Comparison of ENCODE assay signal across 18 cellular contexts in the genomic region with DNA sequence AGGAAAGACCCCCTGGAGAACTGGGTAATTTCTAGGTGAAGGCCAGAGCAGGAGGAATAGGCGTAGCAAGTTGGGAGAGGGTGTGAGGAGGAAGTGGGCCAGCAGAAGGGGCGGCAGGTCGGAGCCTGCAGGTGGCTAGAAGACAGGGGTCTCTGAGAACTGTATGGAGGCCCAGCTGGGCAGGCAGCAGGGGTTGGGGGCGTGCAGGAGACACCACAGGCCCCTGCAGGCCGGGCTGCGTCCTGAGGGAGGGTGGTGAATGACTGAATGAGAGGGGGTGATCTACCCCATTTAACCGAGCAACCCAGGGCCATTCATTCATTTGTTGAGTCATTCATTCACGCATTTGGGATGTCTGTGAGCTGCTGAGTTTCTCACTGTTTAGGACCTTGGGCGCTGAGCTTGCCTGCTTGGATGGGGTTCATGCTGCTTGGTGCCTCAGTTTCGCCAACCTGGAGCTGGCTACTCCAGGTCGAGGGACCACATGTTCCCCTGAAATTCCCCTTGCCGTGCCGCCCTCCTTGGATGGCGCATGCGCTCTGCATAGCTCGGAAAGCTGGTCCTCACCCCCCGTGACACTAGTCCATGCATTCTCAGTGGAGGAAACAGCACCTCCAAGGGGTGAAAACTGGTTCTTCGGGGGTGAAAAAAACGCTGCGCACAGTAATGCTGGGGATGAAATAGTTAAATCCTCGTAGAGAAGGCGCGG. TPM values are rescaled to one million over a fixed set of nuclear protein-coding genes. Genes with fewer than 3 reads are reported as not detected.
A peak's percentile ranks its signal among the peaks of the same experiment; 100 is the strongest.
DNase-seq lines count a peak whose midpoint lies in the region; ATAC-seq and TF ChIP-seq lines count a peak whose summit lies in the region.
"Had no signal": no experiment of that assay in that cellular context is flagged by ENCODE, and none has a peak within 500 bp of the region (broad histone marks: within the 10 kb centered on the region; RNA-seq: fewer than 3 reads in every experiment).

No MANE protein-coding gene starts in this region.

- no peak for TF ChIP-seq EP300 in gastroesophageal sphincter (IDR thresholded peaks at IDR 0.05)

- H3K27me3 ChIP-seq in H7 (ENCODE audit: control insufficient read depth, insufficient read depth, low read length) (no peaks in the 10 kb centered on the region; the same call in 1 of the 2 replicates), WERI-Rb-1 (ENCODE audit: insufficient read depth, low read depth, severe bottlenecking) (no peaks in the 10 kb centered on the region), gastroesophageal sphincter (peaks cover 96% of the 10 kb centered on the region)

- no peak overlapping the region for H3K27ac Mint-ChIP-seq in type B pancreatic cell
- H3K27ac Mint-ChIP-seq: CD8-positive, alpha-beta memory T cell had no signal

- peaks cover 31% of the 10 kb centered on the region for H3K27me3 Mint-ChIP-seq in type B pancreatic cell

- H3K27ac ChIP-seq in WERI-Rb-1, result peak overlapping the region; percentile 23; the same call in 1 of the 2 replicates
- H3K27ac ChIP-seq in gastroesophageal sphincter, result no peak overlapping the region
- H3K27ac ChIP-seq: PC-9, SJSA1 had no signal

- WGBS in gastroesophageal sphincter (ENCODE audit: low coverage in 1 of 2), 2 donors, result 75 to 79% methylated on average over 7 to 8 of the region's 23 CpGs

- no peaks in the 10 kb centered on the region for H3K9me3 ChIP-seq in WERI-Rb-1 (ENCODE audit: severe bottlenecking)
- H3K9me3 ChIP-seq in gastroesophageal sphincter, result no peaks in the 10 kb centered on the region
- H3K9me3 ChIP-seq: SJSA1 had no signal

- ATAC-seq in gastroesophageal sphincter (no peak), GM18511 (IDR thresholded peaks at IDR 0.05; ENCODE audit: unreplicated experiment) (no peak), HG02623 (IDR thresholded peaks at IDR 0.05; ENCODE audit: unreplicated experiment) (no peak)
- ATAC-seq: GM12878 had no signal

- H3K4me3 Mint-ChIP-seq in type B pancreatic cell, result no peak overlapping the region
- H3K4me3 Mint-ChIP-seq: CD8-positive, alpha-beta memory T cell had no signal

- H3K9me3 Mint-ChIP-seq in type B pancreatic cell, result no peaks in the 10 kb centered on the region
- H3K9me3 Mint-ChIP-seq: CD8-positive, alpha-beta memory T cell had no signal

- peaks cover 0 to 4% (median 0%) of the 10 kb centered on the region in 3 donors for H3K4me1 ChIP-seq in gastroesophageal sphincter
- H3K4me1 ChIP-seq: SJSA1 had no signal

- TF ChIP-seq POLR2A in gastroesophageal sphincter (IDR thresholded peaks at IDR 0.05), result no peak

- H3K4me3 ChIP-seq in H7 (ENCODE audit: insufficient read depth, low read depth, low read length) (no peak overlapping the region), WERI-Rb-1 (ENCODE audit: low read depth, low read length) (no peak overlapping the region), gastroesophageal sphincter (no peak overlapping the region)
- H3K4me3 ChIP-seq: GM12878, PC-9, SJSA1 had no signal

- TF ChIP-seq CTCF in WERI-Rb-1 (IDR thresholded peaks at IDR 0.05; ENCODE audit: low read depth, low read length), result peak; percentile 63
- peak; percentile 17 for TF ChIP-seq CTCF in type B pancreatic cell (conservative IDR thresholded peaks at IDR 0.05)
- no peak for TF ChIP-seq CTCF in gastroesophageal sphincter (IDR thresholded peaks at IDR 0.05)

- DNase-seq in H7 (peak; percentile 76), WERI-Rb-1 (peak; percentile 71), iPS-NIHi11 (ENCODE audit: low spot score) (peak; percentile 43), type B pancreatic cell (ENCODE audit: extremely low spot score, unreplicated experiment) (no peak)
- DNase-seq: CD8-positive, alpha-beta memory T cell; DMS79 treated with DMSO at 0.1 percent for 48 hours; NCI-H1417; NCI-H2029 treated with DMSO at 0.1 percent for 48 hours; NCI-H446 treated with DMSO at 0.1 percent for 48 hours; NCI-H748 treated with DMSO at 0.1 percent for 48 hours; PC-9 had no signal

- H3K36me3 ChIP-seq in H7 (replicated peaks; ENCODE audit: control insufficient read depth, insufficient read depth, low read length), result no peaks in the 10 kb centered on the region
- H3K36me3 ChIP-seq in WERI-Rb-1, result no peaks in the 10 kb centered on the region
- no peaks in the 10 kb centered on the region for H3K36me3 ChIP-seq in gastroesophageal sphincter
- H3K36me3 ChIP-seq: SJSA1 had no signal

- H3K4me1 Mint-ChIP-seq in type B pancreatic cell (ENCODE audit: unreplicated experiment), result peaks cover 10% of the 10 kb centered on the region
- H3K4me1 Mint-ChIP-seq: CD8-positive, alpha-beta memory T cell had no signal

- no peaks in the 10 kb centered on the region for H3K36me3 Mint-ChIP-seq in type B pancreatic cell
- H3K36me3 Mint-ChIP-seq: CD8-positive, alpha-beta memory T cell had no signal

RNA-seq across cellular contexts. Expression of gene MPPED1, which starts 15.6 kb away (rescaled TPM):
- total RNA-seq in H7 (2014; rRNA removed; shearing (Covaris generic)), result 0.15 and 1.2 TPM in 2 replicates
- total RNA-seq in type B pancreatic cell (ENCODE audit: low replicate concordance) (0.83 and 1.2 TPM in 2 replicates), gastroesophageal sphincter (under 1 TPM in 1 of 4 donors, not detected in 3; 0.13 TPM)
- total RNA-seq: CD8-positive, alpha-beta memory T cell; G401; HT1080; PC-9; SJSA1 had no signal

Comparison
In these comparisons a context has a peak if more than half of its experiments do, and no peak if none do; other contexts are left out.
1. CTCF ChIP-seq: peak in WERI-Rb-1 (single experiment) and type B pancreatic cell (single experiment); none in gastroesophageal sphincter (0 of 4).